In genomic region chr4:3338321-3338838, GRCh38 we compare ENCODE assay signal across 22 cellular contexts. TPM values are rescaled to one million over a fixed set of nuclear protein-coding genes. Genes with fewer than 3 reads are reported as not detected.
DNase-seq lines count a peak whose midpoint lies in the region; ATAC-seq, FAIRE-seq and TF ChIP-seq lines count a peak whose summit lies in the region.
"Had no signal": no experiment of that assay in that cellular context is flagged by ENCODE, and none has a peak within 500 bp of the region (broad histone marks: within the 10 kb centered on the region; RNA-seq: fewer than 3 reads in every experiment).

No MANE protein-coding gene starts in this region.

- H3K36me3 ChIP-seq in left ventricle myocardium inferior = no peaks in the 10 kb centered on the region
- peaks cover 0 to 6% of the 10 kb centered on the region in 2 experiments; a peak in 2 of 5 replicates for H3K36me3 ChIP-seq in HepG2 (replicated peaks in 1 of 2; ENCODE audit: control insufficient read depth in 1 of 2, insufficient read depth in 2 of 2, low read length in 2 of 2)

- H4K20me1 ChIP-seq in HepG2 (ENCODE audit: insufficient read depth, low read length) = no peaks in the 10 kb centered on the region

- H3K36me3 Mint-ChIP-seq in activated CD8-positive, alpha-beta memory T cell treated with anti-CD3 and anti-CD28 coated beads, Interleukin-2, amount 10 ng/mL, durations not matched to agents 7 days and 5 days = no peaks in the 10 kb centered on the region
- H3K36me3 Mint-ChIP-seq in osteocyte (ENCODE audit: unreplicated experiment) (peaks cover 2% of the 10 kb centered on the region), chondrocyte (ENCODE audit: low read depth) (no peaks in the 10 kb centered on the region)

- H3K27ac ChIP-seq in left ventricle myocardium inferior (replicated peaks) (no peak overlapping the region), HepG2 (ENCODE audit: extremely low read length, insufficient read depth, low read length) (no peak overlapping the region)
- H3K27ac ChIP-seq: PC-9 had no signal

- intact Hi-C loops in Right ventricle myocardium superior (cut with DNase I) = no loop called here
- intact Hi-C loops in left ventricle myocardium inferior (cut with micrococcal nuclease) = no loop called here
- intact Hi-C loops in HepG2 (cut with micrococcal nuclease; ENCODE audit: unreplicated experiment) = no loop called here

- no TSS peak for BruUV-seq in HepG2 (replicated peaks; lab: Mats Ljungman, UMichigan)

- TF ChIP-seq CTCF in left ventricle myocardium inferior (IDR thresholded peaks at IDR 0.05; ENCODE audit: borderline replicate concordance) = no peak
- no peak for TF ChIP-seq CTCF in osteocyte (IDR thresholded peaks at IDR 0.05)
- no peak for TF ChIP-seq CTCF in HepG2 (CRISPR knock-in tag; IDR thresholded peaks at IDR 0.05)
- TF ChIP-seq CTCF in chondrocyte (IDR thresholded peaks at IDR 0.05) = no peak

- H3K4me3 ChIP-seq in left ventricle myocardium inferior (no peak overlapping the region), HepG2 (replicated peaks in 1 of 3; ENCODE audit: insufficient read depth in 1 of 3, low read depth in 2 of 3, low read length in 3 of 3) (no peak overlapping the region)
- H3K4me3 ChIP-seq: PC-9 had no signal

- no peak for FAIRE-seq in HepG2 (lab: Jason Lieb, UNC)
- FAIRE-seq: GM18507, H54 had no signal

- no peak for TF ChIP-seq POLR2A in HepG2 (IDR thresholded peaks at IDR 0.05; ENCODE audit: insufficient read depth in 1 of 2, low read depth in 2 of 2, low read length in 2 of 2)

- WGBS in HepG2 (ENCODE audit: low lambda C conversion rate) = 93% methylated on average over 9 of the region's 13 CpGs

- H3K9me3 ChIP-seq in left ventricle myocardium inferior (replicated peaks) (no peaks in the 10 kb centered on the region), HepG2 (ENCODE audit: low read length) (no peaks in the 10 kb centered on the region)

- H3K4me3 Mint-ChIP-seq in activated CD8-positive, alpha-beta memory T cell treated with anti-CD3 and anti-CD28 coated beads, Interleukin-2, amount 10 ng/mL, durations not matched to agents 7 days and 5 days = no peak overlapping the region
- H3K4me3 Mint-ChIP-seq in osteocyte (ENCODE audit: unreplicated experiment) (no peak overlapping the region), chondrocyte (ENCODE audit: unreplicated experiment) (no peak overlapping the region)
- H3K4me3 Mint-ChIP-seq: B cell had no signal

- POLR2A ChIA-PET in HepG2 (lab: Yijun Ruan, JAX) = no interaction called here

- H3K9ac ChIP-seq in HepG2 (ENCODE audit: insufficient read depth, low read depth, low read length) = no peak overlapping the region

- no peak overlapping the region for H3K27ac Mint-ChIP-seq in activated CD8-positive, alpha-beta memory T cell treated with anti-CD3 and anti-CD28 coated beads, Interleukin-2, amount 10 ng/mL, durations not matched to agents 7 days and 5 days
- no peak overlapping the region for H3K27ac Mint-ChIP-seq in osteocyte (ENCODE audit: unreplicated experiment)
- H3K27ac Mint-ChIP-seq in chondrocyte (ENCODE audit: unreplicated experiment) = no peak overlapping the region
- H3K27ac Mint-ChIP-seq: B cell had no signal

- no peak overlapping the region for H2AFZ ChIP-seq in HepG2 (ENCODE audit: low read length)
- H2AFZ ChIP-seq: PC-9 had no signal

- no peak for ATAC-seq in Right ventricle myocardium superior (ENCODE audit: poor library complexity)
- ATAC-seq in activated CD8-positive, alpha-beta memory T cell treated with anti-CD3 and anti-CD28 coated beads, Interleukin-2, amount 10 ng/mL, durations not matched to agents 7 days and 5 days = no peak
- ATAC-seq in HepG2 = no peak

- in situ Hi-C loops in HepG2 (cut with HindIII; ENCODE audit: extremely low pct_ligation_motif_present, low pct_unique_long_range_greater_than_20kb) = no loop called here

- no peaks in the 10 kb centered on the region for H3K9me3 Mint-ChIP-seq in activated CD8-positive, alpha-beta memory T cell treated with anti-CD3 and anti-CD28 coated beads, Interleukin-2, amount 10 ng/mL, durations not matched to agents 7 days and 5 days (ENCODE audit: low read depth)
- H3K9me3 Mint-ChIP-seq in osteocyte (ENCODE audit: unreplicated experiment) (no peaks in the 10 kb centered on the region), chondrocyte (ENCODE audit: low read depth) (no peaks in the 10 kb centered on the region)

- peaks cover 5% of the 10 kb centered on the region for H3K4me1 Mint-ChIP-seq in activated CD8-positive, alpha-beta memory T cell treated with anti-CD3 and anti-CD28 coated beads, Interleukin-2, amount 10 ng/mL, durations not matched to agents 7 days and 5 days
- H3K4me1 Mint-ChIP-seq in osteocyte (ENCODE audit: unreplicated experiment) (peaks cover 54% of the 10 kb centered on the region), chondrocyte (ENCODE audit: low read depth) (peaks cover 41% of the 10 kb centered on the region)

- H3K27me3 Mint-ChIP-seq in activated CD8-positive, alpha-beta memory T cell treated with anti-CD3 and anti-CD28 coated beads, Interleukin-2, amount 10 ng/mL, durations not matched to agents 7 days and 5 days = peaks cover 3% of the 10 kb centered on the region
- H3K27me3 Mint-ChIP-seq in osteocyte (ENCODE audit: unreplicated experiment) = no peaks in the 10 kb centered on the region
- H3K27me3 Mint-ChIP-seq in chondrocyte (ENCODE audit: low read depth) = no peaks in the 10 kb centered on the region
- H3K27me3 Mint-ChIP-seq: B cell had no signal

- CTCF ChIA-PET in activated CD8-positive, alpha-beta memory T cell treated with anti-CD3 and anti-CD28 coated beads, Interleukin-2, amount 10 ng/mL, durations not matched to agents 7 days and 5 days (lab: Charles Lee) = no interaction called here
- CTCF ChIA-PET in HepG2 (lab: Yijun Ruan, JAX; ENCODE audit: low intra/inter-chr PET ratio, low total read pairs) = no interaction called here

- DNase-seq in Right ventricle myocardium superior (peak; percentile 35), left ventricle myocardium inferior (no peak), ELF-1 (ENCODE audit: low read depth, low spot score) (peak; percentile 38), osteocyte (ENCODE audit: extremely low spot score, unreplicated experiment) (peak; percentile 81), epidermal melanocyte (ENCODE audit: insufficient read length, low spot score) (no peak), HepG2 (ENCODE audit: low spot score) (no peak), chondrocyte (ENCODE audit: low spot score) (no peak)
- peak; percentile 23 for DNase-seq in activated CD8-positive, alpha-beta memory T cell treated with anti-CD3 and anti-CD28 coated beads, Interleukin-2, amount 10 ng/mL, durations not matched to agents 7 days and 5 days
- DNase-seq: DMS153, DND-41, Kasumi-1, NCI-H1105 treated with DMSO at 0.1 percent for 48 hours, NCI-H146, NCI-H1930, NCI-H2107, NCI-H2227 treated with DMSO at 0.1 percent for 48 hours, NCI-H526 treated with DMSO at 0.1 percent for 48 hours, PC-9, SHP77 treated with DMSO at 0.1 percent for 48 hours had no signal

- H3K27me3 ChIP-seq in left ventricle myocardium inferior (ENCODE audit: low read depth) (no peaks in the 10 kb centered on the region), HepG2 (ENCODE audit: control insufficient read depth in 1 of 2, insufficient read depth in 2 of 2, low read length in 2 of 2) (no peaks in the 10 kb centered on the region)

- TF ChIP-seq RAD21 in HepG2 (CRISPR knock-in tag; IDR thresholded peaks at IDR 0.05) = no peak

- H3K79me2 ChIP-seq in HepG2 (ENCODE audit: insufficient read depth, low read length) = peaks cover 12% of the 10 kb centered on the region

- H3K4me1 ChIP-seq in left ventricle myocardium inferior (peaks cover 45% of the 10 kb centered on the region), HepG2 (ENCODE audit: insufficient read depth, low read length) (peaks cover 27% of the 10 kb centered on the region)

- H3K4me2 ChIP-seq in HepG2 (ENCODE audit: low read depth, low read length) = no peak overlapping the region
- H3K4me2 ChIP-seq: PC-9 had no signal

- no peak for TF ChIP-seq EP300 in HepG2 (IDR thresholded peaks at IDR 0.05; ENCODE audit: low read depth in 2 of 2, low read length in 2 of 2)
- no peak for TF ChIP-seq EP300 in HepG2 (CRISPR knock-in tag; IDR thresholded peaks at IDR 0.05; ENCODE audit: borderline replicate concordance)

RNA-seq across cellular contexts. Expression of gene RGS12, which starts 45.6 kb away (rescaled TPM):
- total RNA-seq in Right ventricle myocardium superior (15.8 TPM), left ventricle myocardium inferior (13.4 TPM), osteocyte (32.5 and 35.6 TPM in 2 replicates), HepG2 (2016; rRNA removed; fragmentation: Illumina TruSeq; extraction: Trizol) (18.2 and 21.0 TPM in 2 replicates), chondrocyte (19.0 to 24.2 TPM (median 19.3 TPM) in 3 replicates)
- 1 to 10 TPM; 2.1 to 5.0 TPM for total RNA-seq in activated CD8-positive, alpha-beta memory T cell treated with anti-CD3 and anti-CD28 coated beads, Interleukin-2, amount 10 ng/mL, durations not matched to agents 7 days and 5 days
- total RNA-seq in HepG2 (2016; cell fraction: cytosol; rRNA removed; fragmentation: Illumina TruSeq; extraction: Trizol; ENCODE audit: low read depth) = 9.3 and 11.0 TPM in 2 replicates
- total RNA-seq in HepG2 (2016; cell fraction: insoluble cytoplasmic fraction; rRNA removed; fragmentation: Illumina TruSeq; extraction: Trizol) = 16.0 and 24.7 TPM in 2 replicates
- total RNA-seq in HepG2 (2016; cell fraction: membrane; rRNA removed; fragmentation: Illumina TruSeq; extraction: Trizol) = 16.1 and 18.9 TPM in 2 replicates
- 21.7 and 25.1 TPM in 2 replicates for total RNA-seq in HepG2 (2016; cell fraction: nucleus; rRNA removed; fragmentation: Illumina TruSeq; extraction: Trizol)
- 27.7 and 35.5 TPM in 2 replicates for polyA plus RNA-seq in HepG2 (2011; rRNA removed)
- 11.1 and 23.9 TPM in 2 replicates for polyA plus RNA-seq in HepG2 (2011; cell fraction: cytosol; rRNA removed)
- 115 and 118 TPM in 2 replicates for polyA plus RNA-seq in HepG2 (2011; cell fraction: nucleus; rRNA removed)
- polyA plus RNA-seq in HepG2 (2012) = 37.4 and 43.4 TPM in 2 replicates
- 2.0 and 3.4 TPM in 2 replicates for polyA plus RNA-seq in HepG2 (2016; cell fraction: cytosol; fragmentation: Illumina TruSeq; extraction: Trizol; ENCODE audit: low read depth)
- 17.8 and 20.5 TPM in 2 replicates for polyA plus RNA-seq in HepG2 (2016; cell fraction: insoluble cytoplasmic fraction; fragmentation: Illumina TruSeq; extraction: Trizol; ENCODE audit: low read depth)
- polyA plus RNA-seq in HepG2 (2016; cell fraction: membrane; fragmentation: Illumina TruSeq; extraction: Trizol; ENCODE audit: low read depth) = 5.5 and 5.6 TPM in 2 replicates
- 51.0 and 56.7 TPM in 2 replicates for polyA plus RNA-seq in HepG2 (2016; cell fraction: nucleus; fragmentation: Illumina TruSeq; extraction: Trizol; ENCODE audit: insufficient read depth, low read depth)
- polyA minus RNA-seq in HepG2 (2011; rRNA and poly(A)+ RNA removed; ENCODE audit: low replicate concordance) = 4.5 and 52.2 TPM in 2 replicates
- polyA minus RNA-seq in HepG2 (2011; cell fraction: cytosol; rRNA and poly(A)+ RNA removed) = 14.2 and 24.5 TPM in 2 replicates
- polyA minus RNA-seq in HepG2 (2011; cell fraction: nucleus; rRNA and poly(A)+ RNA removed) = 45.0 and 59.1 TPM in 2 replicates

Comparison
In these comparisons a context has a peak if more than half of its experiments do, and no peak if none do; other contexts are left out.
1. DNase-seq: peak in Right ventricle myocardium superior (single experiment), ELF-1 (single experiment), activated CD8-positive, alpha-beta memory T cell treated with anti-CD3 and anti-CD28 coated beads, Interleukin-2, amount 10 ng/mL, durations not matched to agents 7 days and 5 days (single experiment) and osteocyte (single experiment); none in left ventricle myocardium inferior (single experiment), epidermal melanocyte (single experiment), HepG2 (single experiment) and chondrocyte (single experiment).